37 cellular contexts compared by ENCODE assay signal in the genomic region with DNA sequence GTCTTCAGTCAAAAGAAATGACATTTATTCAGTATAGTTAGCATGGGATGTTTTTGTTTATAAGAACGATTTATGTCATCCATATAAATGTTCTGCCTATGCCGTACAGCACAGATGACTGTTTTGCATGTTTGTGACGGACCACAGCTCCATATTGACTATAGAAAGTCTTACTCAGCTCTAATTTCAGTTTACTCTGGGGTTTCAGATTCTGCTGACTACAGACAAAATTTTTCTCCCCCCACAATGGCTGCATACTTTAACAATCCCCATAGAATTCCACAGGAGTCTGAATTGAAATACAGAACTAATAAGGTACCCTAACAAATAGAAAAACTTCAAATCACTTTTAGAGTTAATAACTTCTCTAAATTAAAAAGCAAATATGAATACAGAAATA.
"Had no signal": no experiment of that assay in that cellular context is flagged by ENCODE, and none has a peak within 500 bp of the region (broad histone marks: within the 10 kb centered on the region; RNA-seq: fewer than 3 reads in every experiment).

No MANE protein-coding gene starts in this region.

- H3K36me3 ChIP-seq: brain microvascular endothelial cell, Peyer's patch, SJSA1 had no signal

- H3K27ac ChIP-seq: brain microvascular endothelial cell, Peyer's patch, SJSA1, VCaP had no signal

- H3K27me3 ChIP-seq: brain microvascular endothelial cell, Peyer's patch, SJSA1 had no signal

- H3K9me3 ChIP-seq: SJSA1 had no signal

- DNase-seq: activated B cell treated with CpG ODN at 0.5 μM for 24 hours; activated CD4-positive, alpha-beta memory T cell treated with anti-CD3 and anti-CD28 coated beads for 36 hours; activated CD4-positive, alpha-beta T cell treated with anti-CD3 and anti-CD28 coated beads for 4 hours; activated CD4-positive, alpha-beta T cell treated with anti-CD3 and anti-CD28 coated beads, Interleukin-2, amount 50 U/mL, for 1 hour; activated CD4-positive, CD25-positive, alpha-beta regulatory T cell treated with anti-CD3 and anti-CD28 coated beads, Interleukin-2, amount 50 U/mL, for 72 hours; activated CD8-positive, alpha-beta memory T cell treated with anti-CD3 and anti-CD28 coated beads, Interleukin-2, amount 50 U/mL, for 4 hours; activated gamma-delta T cell treated with Interleukin-2 at 50 U/mL for 16 hours; activated naive CD4-positive, alpha-beta T cell treated with anti-CD3 and anti-CD28 coated beads, Interleukin-2, amount 10 ng/mL, durations not matched to agents 7 days and 5 days; activated naive CD8-positive, alpha-beta T cell treated with anti-CD3 and anti-CD28 coated beads, Interleukin-2, amount 50 U/mL, for 24 hours; activated T-cell treated with anti-CD3 and anti-CD28 coated beads for 4 hours; activated T-cell treated with anti-CD3 and anti-CD28 coated beads, Interleukin-2, amount 50 U/mL, for 4 hours; anterior cingulate cortex; brain microvascular endothelial cell; central memory CD4-positive, alpha-beta T cell; Karpas-422; KBM-7; NCI-H1105; NCI-H1417 treated with DMSO at 0.1 percent for 48 hours; NCI-H187 treated with DMSO at 0.1 percent for 48 hours; NCI-H2081; NCI-H226; NCI-H446 treated with DMSO at 0.1 percent for 48 hours; NCI-H524; NCI-H69; PC-3; Peyer's patch; RPMI8226; SHP77 treated with DMSO at 0.1 percent for 48 hours; SW 1271; T-helper 1 cell; T-helper 2 cell; T-helper 9 cell had no signal

- H3K4me1 ChIP-seq: Peyer's patch, SJSA1 had no signal

- ATAC-seq: activated naive CD8-positive, alpha-beta T cell treated with anti-CD3 and anti-CD28 coated beads, Interleukin-2, amount 50 U/mL, for 24 hours; activated T-cell treated with anti-CD3 and anti-CD28 coated beads, Interleukin-2, amount 50 U/mL, for 4 hours; PC-3; SK-N-SH treated with all-trans-retinoic acid at 6 μM for 48 hours had no signal

- H3K27me3 Mint-ChIP-seq: activated B cell treated with CpG ODN at 0.5 μM for 24 hours; activated CD4-positive, alpha-beta memory T cell treated with anti-CD3 and anti-CD28 coated beads for 36 hours; activated naive CD4-positive, alpha-beta T cell treated with anti-CD3 and anti-CD28 coated beads, Interleukin-2, amount 10 ng/mL, durations not matched to agents 7 days and 5 days; activated naive CD8-positive, alpha-beta T cell; activated naive CD8-positive, alpha-beta T cell treated with anti-CD3 and anti-CD28 coated beads, Interleukin-2, amount 50 U/mL, for 24 hours had no signal

- H3K4me3 ChIP-seq: Peyer's patch, SJSA1 had no signal

- H3K27ac Mint-ChIP-seq: activated B cell treated with CpG ODN at 0.5 μM for 24 hours; activated CD4-positive, alpha-beta memory T cell treated with anti-CD3 and anti-CD28 coated beads for 36 hours; activated naive CD4-positive, alpha-beta T cell treated with anti-CD3 and anti-CD28 coated beads, Interleukin-2, amount 10 ng/mL, durations not matched to agents 7 days and 5 days; activated naive CD8-positive, alpha-beta T cell; activated naive CD8-positive, alpha-beta T cell treated with anti-CD3 and anti-CD28 coated beads, Interleukin-2, amount 50 U/mL, for 24 hours; activated T-helper 1 cell treated with anti-CD3 and anti-CD28 coated beads, Interleukin-12 subunit alpha, Interleukin-12 subunit beta, Interleukin-2, Interleukin-4 antibody, amounts not matched to agents 30 ng/mL and 10 ng/mL and 1 ng/mL, durations not matched to agents 14 hours and 24 hours and 36 hours had no signal

- H3K4me3 Mint-ChIP-seq: activated B cell treated with CpG ODN at 0.5 μM for 24 hours; activated CD4-positive, alpha-beta memory T cell treated with anti-CD3 and anti-CD28 coated beads for 36 hours; activated naive CD4-positive, alpha-beta T cell treated with anti-CD3 and anti-CD28 coated beads, Interleukin-2, amount 10 ng/mL, durations not matched to agents 7 days and 5 days; activated naive CD8-positive, alpha-beta T cell; activated naive CD8-positive, alpha-beta T cell treated with anti-CD3 and anti-CD28 coated beads, Interleukin-2, amount 50 U/mL, for 24 hours; activated T-cell treated with anti-CD3 and anti-CD28 coated beads, Interleukin-2, amount 50 U/mL, for 4 hours; activated T-helper 1 cell treated with anti-CD3 and anti-CD28 coated beads, Interleukin-12 subunit alpha, Interleukin-12 subunit beta, Interleukin-2, Interleukin-4 antibody, amounts not matched to agents 30 ng/mL and 10 ng/mL and 1 ng/mL, durations not matched to agents 14 hours and 24 hours and 36 hours had no signal
